ENCODE assay signal across 1 cellular context in the genomic region with DNA sequence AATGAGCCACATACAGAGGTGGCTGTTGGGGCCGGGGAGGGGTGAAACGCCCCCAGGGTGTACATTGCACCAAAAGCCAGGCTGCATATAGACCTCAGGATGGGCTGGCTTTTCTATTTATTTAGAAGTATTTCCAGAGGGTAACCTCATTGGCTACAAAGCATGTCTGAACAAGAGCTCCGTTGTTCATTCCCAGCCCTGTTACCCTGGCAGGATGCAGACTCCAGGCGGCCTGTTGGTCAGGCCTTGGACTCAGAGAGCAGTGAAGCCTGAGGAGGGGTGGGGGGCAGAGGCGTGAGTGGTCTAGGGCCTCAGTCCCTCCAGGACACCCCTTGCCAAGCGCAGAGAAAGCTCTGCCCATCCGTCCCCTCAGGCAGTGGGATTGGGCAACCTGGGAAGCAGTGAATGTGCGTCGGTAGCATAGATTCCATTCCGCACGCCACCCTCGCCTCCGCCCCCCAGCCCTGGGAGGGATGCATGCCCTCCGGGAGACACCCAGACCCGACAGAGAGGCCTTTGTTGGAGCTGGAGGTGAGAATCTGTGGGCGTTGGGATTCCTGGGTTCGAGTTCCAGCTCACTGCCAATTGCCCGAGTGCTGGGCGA.
TF ChIP-seq lines count a peak whose summit lies in the region.

No MANE protein-coding gene starts in this region.

TF ChIP-seq in GM23338, 12 proteins besides CTCF, POLR2A, EP300 and RAD21 (continued from another document):
- TF ChIP-seq, protein P1, sequence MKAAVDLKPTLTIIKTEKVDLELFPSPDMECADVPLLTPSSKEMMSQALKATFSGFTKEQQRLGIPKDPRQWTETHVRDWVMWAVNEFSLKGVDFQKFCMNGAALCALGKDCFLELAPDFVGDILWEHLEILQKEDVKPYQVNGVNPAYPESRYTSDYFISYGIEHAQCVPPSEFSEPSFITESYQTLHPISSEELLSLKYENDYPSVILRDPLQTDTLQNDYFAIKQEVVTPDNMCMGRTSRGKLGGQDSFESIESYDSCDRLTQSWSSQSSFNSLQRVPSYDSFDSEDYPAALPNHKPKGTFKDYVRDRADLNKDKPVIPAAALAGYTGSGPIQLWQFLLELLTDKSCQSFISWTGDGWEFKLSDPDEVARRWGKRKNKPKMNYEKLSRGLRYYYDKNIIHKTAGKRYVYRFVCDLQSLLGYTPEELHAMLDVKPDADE (IDR thresholded peaks at IDR 0.05) = no peak
- TF ChIP-seq ZNF114 (CRISPR knock-in tag; IDR thresholded peaks at IDR 0.05) (no peak), POLR2AphosphoS5 (IDR thresholded peaks at IDR 0.05; ENCODE audit: low read depth) (0 out of 2 replicates have a peak, but pooled peaks have one; percentile 10)
- TF ChIP-seq, protein P2, sequence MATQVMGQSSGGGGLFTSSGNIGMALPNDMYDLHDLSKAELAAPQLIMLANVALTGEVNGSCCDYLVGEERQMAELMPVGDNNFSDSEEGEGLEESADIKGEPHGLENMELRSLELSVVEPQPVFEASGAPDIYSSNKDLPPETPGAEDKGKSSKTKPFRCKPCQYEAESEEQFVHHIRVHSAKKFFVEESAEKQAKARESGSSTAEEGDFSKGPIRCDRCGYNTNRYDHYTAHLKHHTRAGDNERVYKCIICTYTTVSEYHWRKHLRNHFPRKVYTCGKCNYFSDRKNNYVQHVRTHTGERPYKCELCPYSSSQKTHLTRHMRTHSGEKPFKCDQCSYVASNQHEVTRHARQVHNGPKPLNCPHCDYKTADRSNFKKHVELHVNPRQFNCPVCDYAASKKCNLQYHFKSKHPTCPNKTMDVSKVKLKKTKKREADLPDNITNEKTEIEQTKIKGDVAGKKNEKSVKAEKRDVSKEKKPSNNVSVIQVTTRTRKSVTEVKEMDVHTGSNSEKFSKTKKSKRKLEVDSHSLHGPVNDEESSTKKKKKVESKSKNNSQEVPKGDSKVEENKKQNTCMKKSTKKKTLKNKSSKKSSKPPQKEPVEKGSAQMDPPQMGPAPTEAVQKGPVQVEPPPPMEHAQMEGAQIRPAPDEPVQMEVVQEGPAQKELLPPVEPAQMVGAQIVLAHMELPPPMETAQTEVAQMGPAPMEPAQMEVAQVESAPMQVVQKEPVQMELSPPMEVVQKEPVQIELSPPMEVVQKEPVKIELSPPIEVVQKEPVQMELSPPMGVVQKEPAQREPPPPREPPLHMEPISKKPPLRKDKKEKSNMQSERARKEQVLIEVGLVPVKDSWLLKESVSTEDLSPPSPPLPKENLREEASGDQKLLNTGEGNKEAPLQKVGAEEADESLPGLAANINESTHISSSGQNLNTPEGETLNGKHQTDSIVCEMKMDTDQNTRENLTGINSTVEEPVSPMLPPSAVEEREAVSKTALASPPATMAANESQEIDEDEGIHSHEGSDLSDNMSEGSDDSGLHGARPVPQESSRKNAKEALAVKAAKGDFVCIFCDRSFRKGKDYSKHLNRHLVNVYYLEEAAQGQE (IDR thresholded peaks at IDR 0.05; ENCODE audit: unreplicated experiment) = no peak
TF ChIP-seq in GM23338: peak in this region for 1.
